ENCODE assay signal across 8 cellular contexts in the genomic region with DNA sequence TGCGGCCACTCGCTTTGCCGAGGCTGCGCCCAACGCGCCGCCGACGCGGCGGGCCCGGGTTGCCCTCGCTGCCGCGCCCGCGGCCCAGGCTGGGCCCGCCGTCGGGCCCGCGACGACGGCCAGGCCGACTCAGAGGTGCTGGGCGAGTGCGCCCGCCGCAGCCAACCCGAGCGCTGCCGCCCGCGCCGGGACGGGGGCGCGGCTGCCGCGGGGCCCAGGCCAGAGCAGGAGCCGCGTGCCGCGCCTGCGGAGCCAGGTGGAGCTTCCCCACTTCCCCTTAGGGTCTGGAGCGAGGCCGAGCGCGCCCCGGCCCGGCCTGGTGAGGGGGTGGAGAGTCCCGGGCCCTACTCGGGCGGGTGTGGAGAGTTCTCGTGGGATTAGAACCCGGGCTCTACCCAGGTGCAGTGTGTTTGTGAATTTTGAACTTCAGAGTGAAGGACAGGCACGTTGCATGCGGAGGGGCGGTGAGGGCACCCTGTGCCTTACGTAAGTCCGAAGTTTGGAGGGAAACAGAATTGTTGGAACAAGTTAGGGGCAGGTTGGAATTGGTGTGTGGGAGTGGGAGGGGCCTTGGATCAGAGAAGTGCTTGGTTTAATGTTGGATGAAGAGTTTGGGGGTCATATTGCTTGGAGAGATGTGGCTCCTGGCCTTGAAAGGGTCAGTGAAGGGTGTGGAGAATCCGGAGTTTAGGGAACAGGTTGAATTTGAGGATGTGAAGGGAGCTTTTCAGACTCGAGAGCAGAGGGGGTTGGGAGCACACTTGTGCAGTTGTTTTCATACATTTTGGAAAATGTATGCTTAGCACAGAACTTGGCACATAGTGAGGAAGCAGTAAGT. TPM values are rescaled to one million over a fixed set of nuclear protein-coding genes. Genes with fewer than 3 reads are reported as not detected.
DNase-seq lines count a peak whose midpoint lies in the region; ATAC-seq and TF ChIP-seq lines count a peak whose summit lies in the region.

No MANE protein-coding gene starts in this region.

- H3K9me3 ChIP-seq in adipocyte (ENCODE audit: control insufficient read depth, low read length) = no peaks in the 10 kb centered on the region
- H3K9me3 ChIP-seq in right atrium auricular region = no peaks in the 10 kb centered on the region

- ATAC-seq in GM19468 (IDR thresholded peaks at IDR 0.05; ENCODE audit: extremely low read depth, unreplicated experiment) = peak; percentile 32

- no peak for TF ChIP-seq CTCF in right atrium auricular region (IDR thresholded peaks at IDR 0.05)

- peak overlapping the region; percentile 92 for H3K9ac ChIP-seq in adipocyte (ENCODE audit: low read length)

- H3K4me3 ChIP-seq in adipocyte (ENCODE audit: low read length) = peak overlapping the region; percentile 95
- peak overlapping the region; percentile 86 to 99 for H3K4me3 ChIP-seq in right atrium auricular region

- H3K36me3 ChIP-seq in adipocyte (ENCODE audit: control insufficient read depth, insufficient read depth, low read length, severe bottlenecking) (no peaks in the 10 kb centered on the region), right atrium auricular region (no peaks in the 10 kb centered on the region)

- DNase-seq in DMS79 treated with DMSO at 0.1 percent for 48 hours (lab: John Stamatoyannopoulos, UW) = peak; percentile 55
- DNase-seq in HK-2 (ENCODE audit: unreplicated experiment) = peak; percentile 51
- DNase-seq in SKM-1 (lab: John Stamatoyannopoulos, UW; ENCODE audit: unreplicated experiment) = peak; percentile 77
- DNase-seq in adipocyte (ENCODE audit: low read depth) = peak; percentile 70
- no peak for DNase-seq in right atrium auricular region (ENCODE audit: low spot score)
- DNase-seq in renal cortical epithelial cell (ENCODE audit: low read depth) = peak; percentile 25
- DNase-seq in hippocampal formation (lab: John Stamatoyannopoulos, UW) = no peak

- peak overlapping the region; percentile 91 to 92 for H3K27ac ChIP-seq in right atrium auricular region

- H3K4me1 ChIP-seq in adipocyte (ENCODE audit: control insufficient read depth, insufficient read depth, low read length) = peaks cover 33% of the 10 kb centered on the region
- peaks cover 0 to 34% of the 10 kb centered on the region in 2 donors for H3K4me1 ChIP-seq in right atrium auricular region

- no peaks in the 10 kb centered on the region for H3K27me3 ChIP-seq in adipocyte (replicated peaks; ENCODE audit: control insufficient read depth, insufficient read depth, low read length)
- no peaks in the 10 kb centered on the region for H3K27me3 ChIP-seq in right atrium auricular region

RNA-seq across cellular contexts. Expression of a gene that starts 0.7 kb away (rescaled TPM):
- total RNA-seq in right atrium auricular region (10 to 100 TPM; 10.6 to 10.7 TPM), renal cortical epithelial cell (16.7 and 18.2 TPM in 2 replicates)

RNA-seq across cellular contexts. Expression of a gene that starts 18.1 kb away (rescaled TPM):
- total RNA-seq in right atrium auricular region (1 to 10 TPM; 2.0 to 4.2 TPM), renal cortical epithelial cell (not detected in 2 replicates)

Comparison
In these comparisons a context has a peak if more than half of its experiments do, and no peak if none do; other contexts are left out.
1. DNase-seq: peak in DMS79 treated with DMSO at 0.1 percent for 48 hours (single experiment), HK-2 (single experiment), SKM-1 (single experiment), adipocyte (single experiment) and renal cortical epithelial cell (single experiment); none in right atrium auricular region (single experiment) and hippocampal formation (0 of 2).